Comparison of ENCODE assay signal across 1 cellular context in the genomic region with DNA sequence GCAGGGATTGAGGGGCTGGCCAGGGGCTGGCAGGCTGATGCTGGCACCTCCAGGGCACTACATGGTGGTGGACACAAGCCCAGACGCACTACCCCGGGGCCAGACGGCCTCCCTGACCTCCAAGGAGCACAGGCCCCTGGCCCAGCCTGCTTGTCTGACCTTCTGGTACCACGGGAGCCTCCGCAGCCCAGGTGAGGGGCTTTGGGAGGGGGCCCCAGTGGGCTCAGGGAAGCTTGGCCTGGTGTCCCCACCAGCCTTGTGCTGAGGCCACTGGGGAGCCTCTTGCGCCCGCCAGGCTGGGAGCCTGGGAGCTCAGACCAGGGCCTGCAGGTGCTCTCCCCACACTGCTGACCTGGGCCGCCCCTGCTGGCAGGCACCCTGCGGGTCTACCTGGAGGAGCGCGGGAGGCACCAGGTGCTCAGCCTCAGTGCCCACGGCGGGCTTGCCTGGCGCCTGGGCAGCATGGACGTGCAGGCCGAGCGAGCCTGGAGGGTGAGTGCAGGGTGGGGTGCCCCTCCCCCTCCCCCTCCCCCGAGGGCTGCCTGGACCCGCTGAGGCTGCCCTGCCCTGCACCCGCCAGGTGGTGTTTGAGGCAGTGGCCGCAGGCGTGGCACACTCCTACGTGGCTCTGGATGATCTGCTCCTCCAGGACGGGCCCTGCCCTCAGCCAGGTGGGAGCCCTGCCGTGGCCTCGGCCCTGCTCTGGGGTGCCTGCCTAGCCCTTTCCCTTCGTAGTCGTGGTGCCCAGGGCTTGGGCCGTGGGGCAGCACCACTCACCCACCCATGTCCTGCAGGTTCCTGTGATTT.
TF ChIP-seq lines count a peak whose summit lies in the region.

No MANE protein-coding gene starts in this region.

TF ChIP-seq in H1, 55 proteins besides CTCF, POLR2A, EP300 and RAD21:
- TF ChIP-seq TBP (IDR thresholded peaks at IDR 0.05; ENCODE audit: low read depth, low read length) (no peak), POLR2AphosphoS5 (IDR thresholded peaks at IDR 0.05; ENCODE audit: low read depth, low read length) (peak; percentile 41; the same call in 1 of the 2 replicates), KDM1A (IDR thresholded peaks at IDR 0.05; ENCODE audit: borderline replicate concordance, low read length) (peak; percentile 56; the same call in 1 of the 2 replicates), SRF (IDR thresholded peaks at IDR 0.05; ENCODE audit: low read depth, low read length) (no peak), EGR1 (IDR thresholded peaks at IDR 0.05; ENCODE audit: borderline replicate concordance, low read depth, low read length) (peak; percentile 40; the same call in 1 of the 2 replicates)
